In the genomic region with DNA sequence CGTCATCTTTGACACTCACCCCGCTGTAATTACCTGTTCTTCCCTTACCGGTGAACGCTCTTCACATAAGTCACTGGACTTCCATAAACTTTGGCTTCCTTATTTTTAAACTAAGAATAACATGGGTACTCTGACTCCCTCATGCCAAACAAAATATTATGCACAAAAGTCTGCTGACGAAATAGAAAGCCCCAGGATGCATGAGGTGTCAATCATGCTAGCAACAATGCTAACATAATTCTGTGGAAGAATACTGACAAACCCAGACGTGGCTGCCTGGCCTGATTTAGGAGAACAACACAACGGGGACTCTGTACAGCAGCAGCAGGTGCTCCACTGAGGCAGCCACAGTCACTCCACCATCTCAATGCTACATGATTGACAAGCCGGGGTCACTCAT, we compare ENCODE assay signal across 18 cellular contexts.
"Had no signal": no experiment of that assay in that cellular context is flagged by ENCODE, and none has a peak within 500 bp of the region (broad histone marks: within the 10 kb centered on the region; RNA-seq: fewer than 3 reads in every experiment).

No MANE protein-coding gene starts in this region.

- DNase-seq: effector memory CD4-positive, alpha-beta T cell; gastrocnemius medialis; glutamatergic neuron; islet precursor cell; natural killer cell; ovary; right cardiac atrium; small intestine; stimulated activated CD4-positive, alpha-beta T cell treated with anti-CD3 and anti-CD28 coated beads, Interleukin-12 subunit alpha, Interleukin-12 subunit beta, amount 100 ng/mL, for 4 hours; stimulated activated naive CD4-positive, alpha-beta T cell treated with Interleukin-2 at 50 U/mL for 16 hours; thyroid gland had no signal

- ATAC-seq: gastrocnemius medialis, left lobe of liver, natural killer cell had no signal

- H3K4me1 ChIP-seq: esophagus muscularis mucosa, gastrocnemius medialis, thyroid gland, vagina had no signal

- H3K9me3 ChIP-seq: esophagus muscularis mucosa, gastrocnemius medialis, ovary, thyroid gland, upper lobe of left lung, vagina had no signal

- FAIRE-seq: endometrium, small intestine had no signal

- H3K27ac ChIP-seq: coronary artery, epithelial cell of prostate, esophagus muscularis mucosa, gastrocnemius medialis, ovary, thyroid gland, vagina had no signal

- H3K27me3 ChIP-seq: esophagus muscularis mucosa, gastrocnemius medialis, ovary, thyroid gland, upper lobe of left lung, vagina had no signal

- H3K36me3 ChIP-seq: esophagus muscularis mucosa, gastrocnemius medialis, ovary, thyroid gland, upper lobe of left lung, vagina had no signal

- H3K4me3 ChIP-seq: coronary artery, esophagus muscularis mucosa, gastrocnemius medialis, ovary, thyroid gland, upper lobe of left lung, vagina had no signal
